In genomic region chr16:49407873-49408565, GRCh38 we compare ENCODE assay signal across 8 cellular contexts. TPM values are rescaled to one million over a fixed set of nuclear protein-coding genes. Genes with fewer than 3 reads are reported as not detected.
DNase-seq lines count a peak whose midpoint lies in the region; ATAC-seq and TF ChIP-seq lines count a peak whose summit lies in the region.

No MANE protein-coding gene starts in this region.

- no peaks in the 10 kb centered on the region for H3K36me3 ChIP-seq in right lobe of liver

- TF ChIP-seq CTCF in coronary artery (IDR thresholded peaks at IDR 0.05) (peak; percentile 87), right lobe of liver (IDR thresholded peaks at IDR 0.05) (peak; percentile 85 to 94 (median 93))

- no peak for TF ChIP-seq POLR2A in right lobe of liver (IDR thresholded peaks at IDR 0.05)

- peak; percentile 96 for ATAC-seq in HG03342 (IDR thresholded peaks at IDR 0.05; ENCODE audit: unreplicated experiment)
- peak; percentile 100 for ATAC-seq in right lobe of liver

- H3K4me1 ChIP-seq in right lobe of liver: no peaks in the 10 kb centered on the region

- WGBS in right lobe of liver (ENCODE audit: insufficient coverage, low coverage, low lambda C conversion rate, missing lambda C conversion rate): 25% methylated on average over 15 of the region's 17 CpGs

- peak; percentile 2 to 70 (median 44) for DNase-seq in C1 segment of cervical spinal cord (lab: John Stamatoyannopoulos, UW)
- DNase-seq in GM19240 (ENCODE audit: insufficient read length, low spot score): peak; percentile 64
- peak; percentile 87 to 92 for DNase-seq in NCI-H524 (lab: John Stamatoyannopoulos, UW)
- peak; percentile 82 for DNase-seq in activated CD4-positive, alpha-beta T cell treated with anti-CD3 and anti-CD28 coated beads for 48 hours
- peak; percentile 81 for DNase-seq in coronary artery (ENCODE audit: low spot score)
- DNase-seq in right lobe of liver: peak; percentile 89 to 90 (median 89)
- peak; percentile 5 for DNase-seq in stimulated activated CD8-positive, alpha-beta memory T cell treated with anti-CD3 and anti-CD28 coated beads, Interleukin-12 subunit alpha, Interleukin-12 subunit beta, amount 100 ng/mL, for 24 hours (ENCODE audit: extremely low read depth)

- no peak overlapping the region for H3K27ac ChIP-seq in coronary artery
- H3K27ac ChIP-seq in right lobe of liver: no peak overlapping the region

- no peaks in the 10 kb centered on the region for H3K27me3 ChIP-seq in right lobe of liver

- H3K9me3 ChIP-seq in right lobe of liver: no peaks in the 10 kb centered on the region

- intact Hi-C loops in right lobe of liver (cut with DNase I): loop anchor here (5.0 to 10.0 kb wide), 2 partner anchors 184 to 517 kb away; no protein-coding TSS in a partner anchor

- H3K4me3 ChIP-seq in coronary artery (peak overlapping the region; percentile 23), right lobe of liver (no peak overlapping the region)

RNA-seq across cellular contexts. Expression of gene C16orf78, which starts 34.4 kb away (rescaled TPM):
- not detected for total RNA-seq in right lobe of liver

Comparison
In these comparisons a context has a peak if more than half of its experiments do, and no peak if none do; other contexts are left out.
1. DNase-seq: peak in every context shown above with its lines; median percentile 90 in NCI-H524; 89 in right lobe of liver; 82 in activated CD4-positive, alpha-beta T cell treated with anti-CD3 and anti-CD28 coated beads for 48 hours; 81 in coronary artery; 64 in GM19240; 44 in C1 segment of cervical spinal cord; 5 in stimulated activated CD8-positive, alpha-beta memory T cell treated with anti-CD3 and anti-CD28 coated beads, Interleukin-12 subunit alpha, Interleukin-12 subunit beta, amount 100 ng/mL, for 24 hours.